ENCODE assay signal across 1 cellular context in the genomic region with DNA sequence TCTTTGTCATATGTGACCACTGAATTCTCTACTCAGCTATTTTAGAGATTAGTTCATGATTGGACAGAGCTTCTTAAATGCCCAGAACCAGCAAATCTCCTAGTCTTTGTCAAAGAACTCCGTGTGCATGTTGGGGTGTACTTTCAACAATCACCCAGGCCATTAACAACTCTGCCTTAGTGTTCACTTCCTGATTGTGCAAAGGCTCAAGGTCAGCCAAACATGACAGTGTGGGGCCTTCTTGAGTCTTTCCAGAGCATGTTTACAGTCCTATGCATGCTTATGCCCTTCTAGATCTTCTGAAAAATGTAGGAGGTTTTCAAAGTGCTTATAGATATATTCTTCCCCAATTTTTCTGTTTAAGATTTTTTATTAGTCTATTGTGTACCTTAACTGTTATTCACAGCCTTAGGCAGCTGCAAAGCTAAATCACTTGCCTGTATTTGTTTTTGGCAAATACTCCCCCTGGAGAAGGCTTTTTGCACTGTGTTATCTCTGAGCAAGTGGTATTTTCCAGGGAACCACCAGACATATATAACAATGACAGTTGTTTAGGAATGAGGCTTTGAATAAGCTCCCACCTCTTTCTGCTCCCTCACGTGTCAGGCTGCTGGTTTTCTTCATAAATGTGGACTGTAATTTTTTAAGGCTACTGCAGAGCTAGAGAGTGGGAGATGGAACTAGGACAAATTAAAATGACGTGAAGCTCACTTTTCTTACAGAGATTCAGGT.
TF ChIP-seq lines count a peak whose summit lies in the region.

No MANE protein-coding gene starts in this region.

TF ChIP-seq in HepG2, 621 proteins besides CTCF, POLR2A, EP300 and RAD21 (continued from another document and continues in another):
- TF ChIP-seq, protein P1, sequence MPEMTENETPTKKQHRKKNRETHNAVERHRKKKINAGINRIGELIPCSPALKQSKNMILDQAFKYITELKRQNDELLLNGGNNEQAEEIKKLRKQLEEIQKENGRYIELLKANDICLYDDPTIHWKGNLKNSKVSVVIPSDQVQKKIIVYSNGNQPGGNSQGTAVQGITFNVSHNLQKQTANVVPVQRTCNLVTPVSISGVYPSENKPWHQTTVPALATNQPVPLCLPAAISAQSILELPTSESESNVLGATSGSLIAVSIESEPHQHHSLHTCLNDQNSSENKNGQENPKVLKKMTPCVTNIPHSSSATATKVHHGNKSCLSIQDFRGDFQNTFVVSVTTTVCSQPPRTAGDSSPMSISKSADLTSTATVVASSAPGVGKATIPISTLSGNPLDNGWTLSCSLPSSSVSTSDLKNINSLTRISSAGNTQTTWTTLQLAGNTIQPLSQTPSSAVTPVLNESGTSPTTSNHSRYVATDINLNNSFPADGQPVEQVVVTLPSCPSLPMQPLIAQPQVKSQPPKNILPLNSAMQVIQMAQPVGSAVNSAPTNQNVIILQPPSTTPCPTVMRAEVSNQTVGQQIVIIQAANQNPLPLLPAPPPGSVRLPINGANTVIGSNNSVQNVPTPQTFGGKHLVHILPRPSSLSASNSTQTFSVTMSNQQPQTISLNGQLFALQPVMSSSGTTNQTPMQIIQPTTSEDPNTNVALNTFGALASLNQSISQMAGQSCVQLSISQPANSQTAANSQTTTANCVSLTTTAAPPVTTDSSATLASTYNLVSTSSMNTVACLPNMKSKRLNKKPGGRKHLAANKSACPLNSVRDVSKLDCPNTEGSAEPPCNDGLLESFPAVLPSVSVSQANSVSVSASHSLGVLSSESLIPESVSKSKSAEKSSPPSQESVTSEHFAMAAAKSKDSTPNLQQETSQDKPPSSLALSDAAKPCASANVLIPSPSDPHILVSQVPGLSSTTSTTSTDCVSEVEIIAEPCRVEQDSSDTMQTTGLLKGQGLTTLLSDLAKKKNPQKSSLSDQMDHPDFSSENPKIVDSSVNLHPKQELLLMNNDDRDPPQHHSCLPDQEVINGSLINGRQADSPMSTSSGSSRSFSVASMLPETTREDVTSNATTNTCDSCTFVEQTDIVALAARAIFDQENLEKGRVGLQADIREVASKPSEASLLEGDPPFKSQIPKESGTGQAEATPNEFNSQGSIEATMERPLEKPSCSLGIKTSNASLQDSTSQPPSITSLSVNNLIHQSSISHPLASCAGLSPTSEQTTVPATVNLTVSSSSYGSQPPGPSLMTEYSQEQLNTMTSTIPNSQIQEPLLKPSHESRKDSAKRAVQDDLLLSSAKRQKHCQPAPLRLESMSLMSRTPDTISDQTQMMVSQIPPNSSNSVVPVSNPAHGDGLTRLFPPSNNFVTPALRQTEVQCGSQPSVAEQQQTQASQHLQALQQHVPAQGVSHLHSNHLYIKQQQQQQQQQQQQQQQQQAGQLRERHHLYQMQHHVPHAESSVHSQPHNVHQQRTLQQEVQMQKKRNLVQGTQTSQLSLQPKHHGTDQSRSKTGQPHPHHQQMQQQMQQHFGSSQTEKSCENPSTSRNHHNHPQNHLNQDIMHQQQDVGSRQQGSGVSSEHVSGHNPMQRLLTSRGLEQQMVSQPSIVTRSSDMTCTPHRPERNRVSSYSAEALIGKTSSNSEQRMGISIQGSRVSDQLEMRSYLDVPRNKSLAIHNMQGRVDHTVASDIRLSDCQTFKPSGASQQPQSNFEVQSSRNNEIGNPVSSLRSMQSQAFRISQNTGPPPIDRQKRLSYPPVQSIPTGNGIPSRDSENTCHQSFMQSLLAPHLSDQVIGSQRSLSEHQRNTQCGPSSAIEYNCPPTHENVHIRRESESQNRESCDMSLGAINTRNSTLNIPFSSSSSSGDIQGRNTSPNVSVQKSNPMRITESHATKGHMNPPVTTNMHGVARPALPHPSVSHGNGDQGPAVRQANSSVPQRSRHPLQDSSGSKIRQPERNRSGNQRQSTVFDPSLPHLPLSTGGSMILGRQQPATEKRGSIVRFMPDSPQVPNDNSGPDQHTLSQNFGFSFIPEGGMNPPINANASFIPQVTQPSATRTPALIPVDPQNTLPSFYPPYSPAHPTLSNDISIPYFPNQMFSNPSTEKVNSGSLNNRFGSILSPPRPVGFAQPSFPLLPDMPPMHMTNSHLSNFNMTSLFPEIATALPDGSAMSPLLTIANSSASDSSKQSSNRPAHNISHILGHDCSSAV (CRISPR knock-in tag; IDR thresholded peaks at IDR 0.05; ENCODE audit: borderline replicate concordance) = no peak
- TF ChIP-seq KLF16 (CRISPR knock-in tag; IDR thresholded peaks at IDR 0.05) (no peak), HNF4G (IDR thresholded peaks at IDR 0.05; ENCODE audit: borderline replicate concordance, low read depth, low read length) (no peak), HNF4G (CRISPR knock-in tag; IDR thresholded peaks at IDR 0.05; ENCODE audit: borderline replicate concordance, low read depth) (no peak), KMT2B (CRISPR knock-in tag; IDR thresholded peaks at IDR 0.05) (no peak), MED8 (CRISPR knock-in tag; IDR thresholded peaks at IDR 0.05; ENCODE audit: insufficient replicate concordance) (no peak), KDM2A (CRISPR knock-in tag; IDR thresholded peaks at IDR 0.05; ENCODE audit: borderline replicate concordance, low read depth) (no peak), BORCS8-MEF2B (CRISPR knock-in tag; IDR thresholded peaks at IDR 0.05) (no peak), HMG20A (CRISPR knock-in tag; IDR thresholded peaks at IDR 0.05; ENCODE audit: borderline replicate concordance) (no peak; the same call in 1 of the 2 replicates), PHB2 (IDR thresholded peaks at IDR 0.05; ENCODE audit: partially characterized antibody) (no peak), GTF2F1 (IDR thresholded peaks at IDR 0.05; ENCODE audit: low read length) (no peak), CHD2 (IDR thresholded peaks at IDR 0.05; ENCODE audit: low read depth, low read length) (no peak), ZNF337 (CRISPR knock-in tag; IDR thresholded peaks at IDR 0.05; ENCODE audit: borderline replicate concordance, low read depth) (no peak), TAF1 (CRISPR knock-in tag; IDR thresholded peaks at IDR 0.05) (no peak), TARDBP (CRISPR knock-in tag; IDR thresholded peaks at IDR 0.05) (no peak), FOSL2 (CRISPR knock-in tag; IDR thresholded peaks at IDR 0.05) (0 out of 2 replicates have a peak, but pooled peaks have one; percentile 23), SMAD3 (CRISPR knock-in tag; IDR thresholded peaks at IDR 0.05) (no peak), NRL (CRISPR knock-in tag; IDR thresholded peaks at IDR 0.05; ENCODE audit: borderline replicate concordance) (no peak)
- TF ChIP-seq, protein P2, sequence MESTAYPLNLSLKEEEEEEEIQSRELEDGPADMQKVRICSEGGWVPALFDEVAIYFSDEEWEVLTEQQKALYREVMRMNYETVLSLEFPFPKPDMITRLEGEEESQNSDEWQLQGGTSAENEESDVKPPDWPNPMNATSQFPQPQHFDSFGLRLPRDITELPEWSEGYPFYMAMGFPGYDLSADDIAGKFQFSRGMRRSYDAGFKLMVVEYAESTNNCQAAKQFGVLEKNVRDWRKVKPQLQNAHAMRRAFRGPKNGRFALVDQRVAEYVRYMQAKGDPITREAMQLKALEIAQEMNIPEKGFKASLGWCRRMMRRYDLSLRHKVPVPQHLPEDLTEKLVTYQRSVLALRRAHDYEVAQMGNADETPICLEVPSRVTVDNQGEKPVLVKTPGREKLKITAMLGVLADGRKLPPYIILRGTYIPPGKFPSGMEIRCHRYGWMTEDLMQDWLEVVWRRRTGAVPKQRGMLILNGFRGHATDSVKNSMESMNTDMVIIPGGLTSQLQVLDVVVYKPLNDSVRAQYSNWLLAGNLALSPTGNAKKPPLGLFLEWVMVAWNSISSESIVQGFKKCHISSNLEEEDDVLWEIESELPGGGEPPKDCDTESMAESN (CRISPR knock-in tag; conservative IDR thresholded peaks at IDR 0.05) = no peak
- TF ChIP-seq, protein P3, sequence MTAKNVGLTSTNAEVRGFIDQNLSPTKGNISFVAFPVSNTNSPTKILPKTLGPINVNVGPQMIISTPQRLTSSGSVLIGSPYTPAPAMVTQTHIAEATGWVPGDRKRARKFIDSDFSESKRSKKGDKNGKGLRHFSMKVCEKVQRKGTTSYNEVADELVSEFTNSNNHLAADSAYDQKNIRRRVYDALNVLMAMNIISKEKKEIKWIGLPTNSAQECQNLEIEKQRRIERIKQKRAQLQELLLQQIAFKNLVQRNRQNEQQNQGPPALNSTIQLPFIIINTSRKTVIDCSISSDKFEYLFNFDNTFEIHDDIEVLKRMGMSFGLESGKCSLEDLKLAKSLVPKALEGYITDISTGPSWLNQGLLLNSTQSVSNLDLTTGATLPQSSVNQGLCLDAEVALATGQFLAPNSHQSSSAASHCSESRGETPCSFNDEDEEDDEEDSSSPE (CRISPR knock-in tag; IDR thresholded peaks at IDR 0.05) = no peak
- TF ChIP-seq, protein P4, sequence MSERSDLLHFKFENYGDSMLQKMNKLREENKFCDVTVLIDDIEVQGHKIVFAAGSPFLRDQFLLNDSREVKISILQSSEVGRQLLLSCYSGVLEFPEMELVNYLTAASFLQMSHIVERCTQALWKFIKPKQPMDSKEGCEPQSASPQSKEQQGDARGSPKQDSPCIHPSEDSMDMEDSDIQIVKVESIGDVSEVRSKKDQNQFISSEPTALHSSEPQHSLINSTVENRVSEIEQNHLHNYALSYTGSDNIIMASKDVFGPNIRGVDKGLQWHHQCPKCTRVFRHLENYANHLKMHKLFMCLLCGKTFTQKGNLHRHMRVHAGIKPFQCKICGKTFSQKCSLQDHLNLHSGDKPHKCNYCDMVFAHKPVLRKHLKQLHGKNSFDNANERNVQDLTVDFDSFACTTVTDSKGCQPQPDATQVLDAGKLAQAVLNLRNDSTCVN (CRISPR knock-in tag; IDR thresholded peaks at IDR 0.05; ENCODE audit: borderline replicate concordance) = peak; percentile 94
- TF ChIP-seq, protein P5, sequence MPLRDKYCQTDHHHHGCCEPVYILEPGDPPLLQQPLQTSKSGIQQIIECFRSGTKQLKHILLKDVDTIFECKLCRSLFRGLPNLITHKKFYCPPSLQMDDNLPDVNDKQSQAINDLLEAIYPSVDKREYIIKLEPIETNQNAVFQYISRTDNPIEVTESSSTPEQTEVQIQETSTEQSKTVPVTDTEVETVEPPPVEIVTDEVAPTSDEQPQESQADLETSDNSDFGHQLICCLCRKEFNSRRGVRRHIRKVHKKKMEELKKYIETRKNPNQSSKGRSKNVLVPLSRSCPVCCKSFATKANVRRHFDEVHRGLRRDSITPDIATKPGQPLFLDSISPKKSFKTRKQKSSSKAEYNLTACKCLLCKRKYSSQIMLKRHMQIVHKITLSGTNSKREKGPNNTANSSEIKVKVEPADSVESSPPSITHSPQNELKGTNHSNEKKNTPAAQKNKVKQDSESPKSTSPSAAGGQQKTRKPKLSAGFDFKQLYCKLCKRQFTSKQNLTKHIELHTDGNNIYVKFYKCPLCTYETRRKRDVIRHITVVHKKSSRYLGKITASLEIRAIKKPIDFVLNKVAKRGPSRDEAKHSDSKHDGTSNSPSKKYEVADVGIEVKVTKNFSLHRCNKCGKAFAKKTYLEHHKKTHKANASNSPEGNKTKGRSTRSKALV (CRISPR knock-in tag; IDR thresholded peaks at IDR 0.05) = no peak
- TF ChIP-seq, protein P6, sequence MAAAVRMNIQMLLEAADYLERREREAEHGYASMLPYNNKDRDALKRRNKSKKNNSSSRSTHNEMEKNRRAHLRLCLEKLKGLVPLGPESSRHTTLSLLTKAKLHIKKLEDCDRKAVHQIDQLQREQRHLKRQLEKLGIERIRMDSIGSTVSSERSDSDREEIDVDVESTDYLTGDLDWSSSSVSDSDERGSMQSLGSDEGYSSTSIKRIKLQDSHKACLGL (CRISPR knock-in tag; IDR thresholded peaks at IDR 0.05) = no peak
- TF ChIP-seq, protein P7, sequence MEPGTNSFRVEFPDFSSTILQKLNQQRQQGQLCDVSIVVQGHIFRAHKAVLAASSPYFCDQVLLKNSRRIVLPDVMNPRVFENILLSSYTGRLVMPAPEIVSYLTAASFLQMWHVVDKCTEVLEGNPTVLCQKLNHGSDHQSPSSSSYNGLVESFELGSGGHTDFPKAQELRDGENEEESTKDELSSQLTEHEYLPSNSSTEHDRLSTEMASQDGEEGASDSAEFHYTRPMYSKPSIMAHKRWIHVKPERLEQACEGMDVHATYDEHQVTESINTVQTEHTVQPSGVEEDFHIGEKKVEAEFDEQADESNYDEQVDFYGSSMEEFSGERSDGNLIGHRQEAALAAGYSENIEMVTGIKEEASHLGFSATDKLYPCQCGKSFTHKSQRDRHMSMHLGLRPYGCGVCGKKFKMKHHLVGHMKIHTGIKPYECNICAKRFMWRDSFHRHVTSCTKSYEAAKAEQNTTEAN (CRISPR knock-in tag; conservative IDR thresholded peaks at IDR 0.05) = 0 out of 2 replicates have a peak, but pooled peaks have one; percentile 37
- TF ChIP-seq, protein P8, sequence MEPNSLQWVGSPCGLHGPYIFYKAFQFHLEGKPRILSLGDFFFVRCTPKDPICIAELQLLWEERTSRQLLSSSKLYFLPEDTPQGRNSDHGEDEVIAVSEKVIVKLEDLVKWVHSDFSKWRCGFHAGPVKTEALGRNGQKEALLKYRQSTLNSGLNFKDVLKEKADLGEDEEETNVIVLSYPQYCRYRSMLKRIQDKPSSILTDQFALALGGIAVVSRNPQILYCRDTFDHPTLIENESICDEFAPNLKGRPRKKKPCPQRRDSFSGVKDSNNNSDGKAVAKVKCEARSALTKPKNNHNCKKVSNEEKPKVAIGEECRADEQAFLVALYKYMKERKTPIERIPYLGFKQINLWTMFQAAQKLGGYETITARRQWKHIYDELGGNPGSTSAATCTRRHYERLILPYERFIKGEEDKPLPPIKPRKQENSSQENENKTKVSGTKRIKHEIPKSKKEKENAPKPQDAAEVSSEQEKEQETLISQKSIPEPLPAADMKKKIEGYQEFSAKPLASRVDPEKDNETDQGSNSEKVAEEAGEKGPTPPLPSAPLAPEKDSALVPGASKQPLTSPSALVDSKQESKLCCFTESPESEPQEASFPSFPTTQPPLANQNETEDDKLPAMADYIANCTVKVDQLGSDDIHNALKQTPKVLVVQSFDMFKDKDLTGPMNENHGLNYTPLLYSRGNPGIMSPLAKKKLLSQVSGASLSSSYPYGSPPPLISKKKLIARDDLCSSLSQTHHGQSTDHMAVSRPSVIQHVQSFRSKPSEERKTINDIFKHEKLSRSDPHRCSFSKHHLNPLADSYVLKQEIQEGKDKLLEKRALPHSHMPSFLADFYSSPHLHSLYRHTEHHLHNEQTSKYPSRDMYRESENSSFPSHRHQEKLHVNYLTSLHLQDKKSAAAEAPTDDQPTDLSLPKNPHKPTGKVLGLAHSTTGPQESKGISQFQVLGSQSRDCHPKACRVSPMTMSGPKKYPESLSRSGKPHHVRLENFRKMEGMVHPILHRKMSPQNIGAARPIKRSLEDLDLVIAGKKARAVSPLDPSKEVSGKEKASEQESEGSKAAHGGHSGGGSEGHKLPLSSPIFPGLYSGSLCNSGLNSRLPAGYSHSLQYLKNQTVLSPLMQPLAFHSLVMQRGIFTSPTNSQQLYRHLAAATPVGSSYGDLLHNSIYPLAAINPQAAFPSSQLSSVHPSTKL (CRISPR knock-in tag; IDR thresholded peaks at IDR 0.05) = peak; percentile 40
